Comparison of ENCODE assay signal across 8 cellular contexts in the genomic region with DNA sequence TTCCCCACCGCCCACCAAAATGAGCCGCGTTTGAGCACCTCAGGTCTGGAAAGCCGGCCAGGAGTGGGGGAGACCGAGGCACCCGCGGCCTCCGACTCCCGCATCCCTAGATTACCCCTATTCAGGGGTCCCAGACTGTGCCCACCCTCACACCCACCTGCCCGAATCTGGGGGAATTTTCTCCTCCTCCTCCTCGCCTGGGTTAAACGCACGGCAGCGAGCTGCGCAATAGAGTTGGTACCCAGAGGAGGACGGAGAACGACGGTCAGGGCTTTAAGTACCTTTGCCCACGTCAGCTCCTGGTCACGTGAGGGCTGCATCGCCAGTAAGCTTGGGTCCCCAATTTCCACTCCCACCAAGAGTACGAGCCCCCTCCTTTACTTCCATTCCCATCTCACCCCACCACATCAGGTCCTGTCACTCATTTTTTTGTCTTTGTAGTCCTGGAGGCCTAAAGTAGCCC. TPM values are rescaled to one million over a fixed set of nuclear protein-coding genes. Genes with fewer than 3 reads are reported as not detected.
DNase-seq lines count a peak whose midpoint lies in the region; ATAC-seq and TF ChIP-seq lines count a peak whose summit lies in the region.

A gene (minus strand): TSS at position 250 of the 463 bp plus-strand sequence. CDS start 2,262 bp downstream, outside the sequence.

- DNase-seq in DMS114 treated with DMSO at 0.1 percent for 48 hours (lab: John Stamatoyannopoulos, UW; ENCODE audit: unreplicated experiment) = peak; percentile 76
- peak; percentile 23 for DNase-seq in NCI-H187 treated with DMSO at 0.1 percent for 48 hours (lab: John Stamatoyannopoulos, UW)
- DNase-seq in amygdala (lab: John Stamatoyannopoulos, UW) = peak in 52 of 56 donors; percentile 1 to 76 (median 44)
- DNase-seq in left ventricle myocardium inferior = peak; percentile 54
- DNase-seq in ovary = peak; percentile 74 to 81 (median 79)

- H3K27me3 ChIP-seq in left ventricle myocardium inferior (ENCODE audit: low read depth) (no peaks in the 10 kb centered on the region), ovary (no peaks in the 10 kb centered on the region)

- H3K9me3 ChIP-seq in left ventricle myocardium inferior (replicated peaks) (no peaks in the 10 kb centered on the region), ovary (no peaks in the 10 kb centered on the region)

- TF ChIP-seq CTCF in left ventricle myocardium inferior (IDR thresholded peaks at IDR 0.05; ENCODE audit: borderline replicate concordance) (no peak), ovary (IDR thresholded peaks at IDR 0.05) (no peak)

- TF ChIP-seq POLR2A in ovary (IDR thresholded peaks at IDR 0.05) = peak; percentile 86

- no peak for TF ChIP-seq EP300 in ovary (IDR thresholded peaks at IDR 0.05)

- intact Hi-C loops in left ventricle myocardium inferior (cut with micrococcal nuclease) = no loop called here
- intact Hi-C loops in ovary (cut with DNase I) = no loop called here

- WGBS in ovary, 3 donors = 22 to 31% (median 26%) methylated on average over 22 of the region's 22 CpGs

- H3K27ac ChIP-seq in left ventricle myocardium inferior (replicated peaks) (peak within 1 kb of the TSS; percentile 70), ovary (peak within 1 kb of the TSS; percentile 80 to 83)

- H3K36me3 ChIP-seq in left ventricle myocardium inferior (peaks cover 6% of the 10 kb centered on the region), ovary (no peaks in the 10 kb centered on the region)

- ATAC-seq in GM21390 (IDR thresholded peaks at IDR 0.05; ENCODE audit: unreplicated experiment) (peak; percentile 44), GM18868 (IDR thresholded peaks at IDR 0.05; ENCODE audit: unreplicated experiment) (no peak), HG03439 (IDR thresholded peaks at IDR 0.05; ENCODE audit: unreplicated experiment) (no peak)

- H3K4me3 ChIP-seq in left ventricle myocardium inferior = peak within 1 kb of the TSS; percentile 73
- peak within 1 kb of the TSS; percentile 55 for H3K4me3 ChIP-seq in ovary

- H3K4me1 ChIP-seq in left ventricle myocardium inferior (no peaks in the 10 kb centered on the region), ovary (ENCODE audit: insufficient read depth) (no peaks in the 10 kb centered on the region)

RNA-seq across cellular contexts. Expression of the gene that starts here (rescaled TPM):
- total RNA-seq in left ventricle myocardium inferior (34.5 TPM), ovary (10 to 100 TPM; 36.4 to 90.4 (median 73.7) TPM)
- polyA plus RNA-seq in ovary = 10 to 100 TPM; 48.0 to 77.1 TPM

Comparison
In these comparisons a context has a peak if more than half of its experiments do, and no peak if none do; other contexts are left out.
1. DNase-seq: peak in every context shown above with its lines; median percentile 79 in ovary; 76 in DMS114 treated with DMSO at 0.1 percent for 48 hours; 54 in left ventricle myocardium inferior; 44 in amygdala; 23 in NCI-H187 treated with DMSO at 0.1 percent for 48 hours.